In genomic region chr6:44004625-44005506, GRCh38 we compare ENCODE assay signal across 8 cellular contexts.
DNase-seq lines count a peak whose midpoint lies in the region; ATAC-seq and TF ChIP-seq lines count a peak whose summit lies in the region.

No MANE protein-coding gene starts in this region.

- TF ChIP-seq CTCF in Caco-2 (IDR thresholded peaks at IDR 0.05; ENCODE audit: insufficient read depth in 1 of 2, low read depth in 1 of 2, low read length in 1 of 2, severe bottlenecking in 1 of 2, unreplicated experiment in 1 of 2) (peak in 1 of 2 experiments; percentile 15), HEK293 (tag by site-specific recombination; IDR thresholded peaks at IDR 0.05) (no peak), WI38 (IDR thresholded peaks at IDR 0.05; ENCODE audit: low read depth, low read length) (peak; percentile 26; the same call in 1 of the 2 replicates), kidney epithelial cell (IDR thresholded peaks at IDR 0.05; ENCODE audit: insufficient read depth, low read length, poor library complexity, severe bottlenecking) (peak; percentile 62)

- POLR2A ChIA-PET in Caco-2 (lab: Charles Lee), result no interaction called here
- POLR2A ChIA-PET in HEK293 (lab: Yijun Ruan, JAX), result no interaction called here

- BruUV-seq in Caco-2 (replicated peaks; lab: Mats Ljungman, UMichigan), result no TSS peak

- H3K27me3 ChIP-seq in Caco-2 (replicated peaks; ENCODE audit: control insufficient read depth, insufficient read depth, low read length), result no peaks in the 10 kb centered on the region
- no peaks in the 10 kb centered on the region for H3K27me3 ChIP-seq in kidney epithelial cell (ENCODE audit: control insufficient read depth, insufficient read depth, low read length)

- CTCF ChIA-PET in Caco-2 (lab: Charles Lee), result interaction anchor here (0.5 to 0.7 kb wide), 3 partner anchors 64 to 347 kb away, joined by 3 to 4 read pairs (median 3); no protein-coding TSS in a partner anchor
- CTCF ChIA-PET in HEK293 (lab: Yijun Ruan, JAX), result interaction anchor here (0.6 to 3.9 kb wide), 11 partner anchors 10 to 1827 kb away, joined by 3 to 20 read pairs (median 4); partner anchors contain the start of gene VEGFA

- peaks cover 5% of the 10 kb centered on the region for H3K36me3 Mint-ChIP-seq in Caco-2 (ENCODE audit: insufficient read depth, unreplicated experiment)

- ATAC-seq in GM21423 (IDR thresholded peaks at IDR 0.05; ENCODE audit: unreplicated experiment) (no peak), GM19351 (IDR thresholded peaks at IDR 0.05; ENCODE audit: unreplicated experiment) (no peak)

- H3K4me1 Mint-ChIP-seq in Caco-2 (ENCODE audit: low read depth, unreplicated experiment), result no peaks in the 10 kb centered on the region

- DNase-seq in Caco-2 (peak in 1 of 2 experiments; percentile 26), kidney epithelial cell (ENCODE audit: low read depth) (no peak), NCI-H2227 (lab: John Stamatoyannopoulos, UW; ENCODE audit: unreplicated experiment) (no peak), NCI-H2029 treated with DMSO at 0.1 percent for 48 hours (lab: John Stamatoyannopoulos, UW) (no peak)

- intact Hi-C loops in Caco-2 (cut with micrococcal nuclease; ENCODE audit: unreplicated experiment), result loop anchor here (5.0 kb wide), 2 partner anchors 37 to 233 kb away; partner anchors contain the start of gene VEGFA

- H3K9me3 ChIP-seq in Caco-2 (no peaks in the 10 kb centered on the region), HEK293 (ENCODE audit: control insufficient read depth, insufficient read depth, low read depth, low read length) (no peaks in the 10 kb centered on the region)

- no peaks in the 10 kb centered on the region for H3K36me3 ChIP-seq in Caco-2 (ENCODE audit: control insufficient read depth, insufficient read depth, low read length)
- H3K36me3 ChIP-seq in HEK293 (ENCODE audit: control insufficient read depth in 2 of 2, insufficient read depth in 1 of 2, low read length in 2 of 2), result no peaks in the 10 kb centered on the region
- no peaks in the 10 kb centered on the region for H3K36me3 ChIP-seq in kidney epithelial cell (ENCODE audit: control insufficient read depth, insufficient read depth, low read length)

- H3K9me3 Mint-ChIP-seq in Caco-2 (ENCODE audit: unreplicated experiment), result no peaks in the 10 kb centered on the region

- no peak overlapping the region for H3K4me3 ChIP-seq in Caco-2 (ENCODE audit: low read depth, low read length)
- H3K4me3 ChIP-seq in HEK293 (ENCODE audit: low read depth, low read length), result no peak overlapping the region
- no peak overlapping the region for H3K4me3 ChIP-seq in WI38 (ENCODE audit: low read depth, low read length)
- no peak overlapping the region for H3K4me3 ChIP-seq in kidney epithelial cell (ENCODE audit: low read depth, low read length)

- no peak overlapping the region for H3K4me3 Mint-ChIP-seq in Caco-2 (ENCODE audit: unreplicated experiment)

- H3K27ac Mint-ChIP-seq in Caco-2 (ENCODE audit: unreplicated experiment), result peak overlapping the region; percentile 64

- H3K4me1 ChIP-seq in Caco-2, result peaks cover 21% of the 10 kb centered on the region
- peaks cover 2% of the 10 kb centered on the region; the same call in 1 of the 2 replicates for H3K4me1 ChIP-seq in HEK293 (ENCODE audit: control insufficient read depth, insufficient read depth, low read length)

- H3K27me3 Mint-ChIP-seq in Caco-2 (ENCODE audit: insufficient read depth, unreplicated experiment), result no peaks in the 10 kb centered on the region

- no peak overlapping the region for H3K27ac ChIP-seq in HEK293 (ENCODE audit: extremely low read depth, low read depth, low read length)

TF ChIP-seq in HEK293, 187 proteins besides CTCF, POLR2A, EP300 and RAD21:
- TF ChIP-seq ZIC2 (tag by site-specific recombination; IDR thresholded peaks at IDR 0.05), result peak; percentile 84
- no peak for TF ChIP-seq ZBTB20 (tag by site-specific recombination; IDR thresholded peaks at IDR 0.05)
- 0 out of 2 replicates have a peak, but pooled peaks have one; percentile 18 for TF ChIP-seq GLIS2 (tag by site-specific recombination; IDR thresholded peaks at IDR 0.05)
- no peak for TF ChIP-seq ZNF311 (tag by site-specific recombination; IDR thresholded peaks at IDR 0.05; ENCODE audit: borderline replicate concordance)
- peak; percentile 24; the same call in 1 of the 2 replicates for TF ChIP-seq GLIS1 (tag by site-specific recombination; IDR thresholded peaks at IDR 0.05)
- TF ChIP-seq ZNF398 (tag by site-specific recombination; IDR thresholded peaks at IDR 0.05), result peak; percentile 65
- TF ChIP-seq KLF7 (tag by site-specific recombination; IDR thresholded peaks at IDR 0.05; ENCODE audit: borderline replicate concordance), result no peak
- TF ChIP-seq PATZ1 (tag by site-specific recombination; IDR thresholded peaks at IDR 0.05), result peak; percentile 22; the same call in 1 of the 2 replicates
- peak; percentile 59 for TF ChIP-seq PRDM10 (tag by site-specific recombination; IDR thresholded peaks at IDR 0.05)
